ENCODE assay signal across 23 cellular contexts in genomic region chr22:21842946-21843345, GRCh38.
"Had no signal": no experiment of that assay in that cellular context is flagged by ENCODE, and none has a peak within 500 bp of the region (broad histone marks: within the 10 kb centered on the region; RNA-seq: fewer than 3 reads in every experiment).

No MANE protein-coding gene starts in this region.

- ATAC-seq: activated T-cell treated with anti-CD3 and anti-CD28 coated beads, Interleukin-2, amount 50 U/mL, for 72 hours had no signal

- H3K9me3 Mint-ChIP-seq: activated CD4-positive, alpha-beta memory T cell treated with anti-CD3 and anti-CD28 coated beads for 36 hours; activated naive CD8-positive, alpha-beta T cell treated with anti-CD3 and anti-CD28 coated beads, Interleukin-2, amount 10 ng/mL, durations not matched to agents 7 days and 5 days; activated T-cell treated with anti-CD3 and anti-CD28 coated beads, Interleukin-2, amount 50 U/mL, for 72 hours had no signal

- H3K4me3 Mint-ChIP-seq: activated CD4-positive, alpha-beta memory T cell treated with anti-CD3 and anti-CD28 coated beads for 36 hours; activated CD4-positive, alpha-beta T cell treated with anti-CD3 and anti-CD28 coated beads, Interleukin-2, amount 10 ng/mL, durations not matched to agents 7 days and 5 days; activated naive CD8-positive, alpha-beta T cell treated with anti-CD3 and anti-CD28 coated beads, Interleukin-2, amount 10 ng/mL, durations not matched to agents 7 days and 5 days; activated T-cell treated with anti-CD3 and anti-CD28 coated beads, Interleukin-2, amount 50 U/mL, for 72 hours had no signal

- H3K27me3 Mint-ChIP-seq: activated CD4-positive, alpha-beta memory T cell treated with anti-CD3 and anti-CD28 coated beads for 36 hours; activated CD4-positive, alpha-beta T cell treated with anti-CD3 and anti-CD28 coated beads, Interleukin-2, amount 10 ng/mL, durations not matched to agents 7 days and 5 days; activated naive CD8-positive, alpha-beta T cell treated with anti-CD3 and anti-CD28 coated beads, Interleukin-2, amount 10 ng/mL, durations not matched to agents 7 days and 5 days had no signal

- H3K27ac ChIP-seq: adrenal gland had no signal

- H3K27ac Mint-ChIP-seq: activated CD4-positive, alpha-beta memory T cell treated with anti-CD3 and anti-CD28 coated beads for 36 hours; activated CD4-positive, alpha-beta T cell treated with anti-CD3 and anti-CD28 coated beads, Interleukin-2, amount 10 ng/mL, durations not matched to agents 7 days and 5 days; activated naive CD8-positive, alpha-beta T cell treated with anti-CD3 and anti-CD28 coated beads, Interleukin-2, amount 10 ng/mL, durations not matched to agents 7 days and 5 days; activated T-cell treated with anti-CD3 and anti-CD28 coated beads, Interleukin-2, amount 50 U/mL, for 72 hours had no signal

- H3K9me3 ChIP-seq: adrenal gland, MG63 had no signal

- H3K4me3 ChIP-seq: adrenal gland, MG63 had no signal

- H3K36me3 ChIP-seq: adrenal gland, MG63 had no signal

- DNase-seq: activated CD4-positive, alpha-beta memory T cell treated with anti-CD3 and anti-CD28 coated beads for 36 hours; activated CD4-positive, alpha-beta T cell treated with anti-CD3 and anti-CD28 coated beads, Interleukin-2, amount 10 ng/mL, durations not matched to agents 7 days and 5 days; activated CD4-positive, CD25-positive, alpha-beta regulatory T cell; activated CD8-positive, alpha-beta memory T cell treated with anti-CD3 and anti-CD28 coated beads for 24 hours; activated naive CD4-positive, alpha-beta T cell treated with anti-CD3 and anti-CD28 coated beads, Interleukin-2, amount 50 U/mL, for 16 hours; activated naive CD8-positive, alpha-beta T cell treated with anti-CD3 and anti-CD28 coated beads, Interleukin-2, amount 10 ng/mL, durations not matched to agents 7 days and 5 days; activated T-cell treated with anti-CD3 and anti-CD28 coated beads, Interleukin-2, amount 50 U/mL, for 72 hours; adrenal gland; anterior cingulate cortex; MG63; MV-4-11; NCI-H1092 treated with DMSO at 0.1 percent for 48 hours; NCI-H1417 treated with DMSO at 0.1 percent for 48 hours; NCI-H1694; NCI-H2029; NCI-H2107; NCI-H2171 treated with DMSO at 0.1 percent for 48 hours; NCI-H226; NCI-H526; NCI-H774; SIG-M5; T-helper 2 cell; T1000 had no signal

- H3K27me3 ChIP-seq: adrenal gland, MG63 had no signal
